In the genomic region with DNA sequence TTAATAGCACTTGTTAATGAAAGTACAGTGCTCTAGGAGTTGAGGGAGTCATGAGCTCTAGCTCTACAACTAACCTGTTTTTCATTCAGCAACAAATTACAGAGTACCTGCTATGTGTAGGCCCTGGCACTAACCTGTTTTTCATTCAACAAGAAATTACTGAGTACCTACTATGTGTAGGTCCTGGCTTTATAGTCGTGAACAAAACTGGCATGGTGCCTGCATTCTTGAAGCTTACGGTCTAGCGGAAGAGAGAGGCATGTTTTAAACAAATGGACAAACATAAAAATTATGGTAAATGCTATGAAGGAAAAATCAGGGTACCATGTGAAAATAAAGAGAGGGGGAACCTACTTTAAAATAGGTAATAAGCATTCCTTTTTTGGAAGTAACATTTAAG, we compare ENCODE assay signal across 8 cellular contexts. TPM values are rescaled to one million over a fixed set of nuclear protein-coding genes. Genes with fewer than 3 reads are reported as not detected.
DNase-seq lines count a peak whose midpoint lies in the region; ATAC-seq and TF ChIP-seq lines count a peak whose summit lies in the region.

No MANE protein-coding gene starts in this region.

- no peak for TF ChIP-seq CTCF in activated CD8-positive, alpha-beta T cell treated with anti-CD3 and anti-CD28 coated beads for 36 hours (IDR thresholded peaks at IDR 0.05)
- TF ChIP-seq CTCF in tibial nerve (IDR thresholded peaks at IDR 0.05), result no peak

- no peaks in the 10 kb centered on the region for H3K27me3 Mint-ChIP-seq in activated T-cell treated with anti-CD3 and anti-CD28 coated beads, Interleukin-2, amount 50 U/mL, for 72 hours (ENCODE audit: low read depth)
- no peaks in the 10 kb centered on the region for H3K27me3 Mint-ChIP-seq in activated CD8-positive, alpha-beta T cell treated with anti-CD3 and anti-CD28 coated beads for 36 hours
- no peaks in the 10 kb centered on the region for H3K27me3 Mint-ChIP-seq in stimulated activated naive B cell treated with anti-CD40 and anti-IgM and Interleukin-4, amounts not matched to agents 10 μg/mL and 1 μg/mL and 100 μg/mL, for 72 hours

- H3K36me3 Mint-ChIP-seq in activated T-cell treated with anti-CD3 and anti-CD28 coated beads, Interleukin-2, amount 50 U/mL, for 72 hours (ENCODE audit: insufficient read depth in 2 of 2), result peaks cover 32 to 37% of the 10 kb centered on the region in 2 donors
- peaks cover 68% of the 10 kb centered on the region for H3K36me3 Mint-ChIP-seq in activated CD8-positive, alpha-beta T cell treated with anti-CD3 and anti-CD28 coated beads for 36 hours (ENCODE audit: low read depth)
- peaks cover 34 to 45% of the 10 kb centered on the region in 2 donors for H3K36me3 Mint-ChIP-seq in stimulated activated naive B cell treated with anti-CD40 and anti-IgM and Interleukin-4, amounts not matched to agents 10 μg/mL and 1 μg/mL and 100 μg/mL, for 72 hours

- H3K4me3 Mint-ChIP-seq in activated T-cell treated with anti-CD3 and anti-CD28 coated beads, Interleukin-2, amount 50 U/mL, for 72 hours, result peak overlapping the region; percentile 88 to 96
- peak overlapping the region; percentile 96 for H3K4me3 Mint-ChIP-seq in activated CD8-positive, alpha-beta T cell treated with anti-CD3 and anti-CD28 coated beads for 36 hours
- peak overlapping the region; percentile 95 to 96 for H3K4me3 Mint-ChIP-seq in stimulated activated naive B cell treated with anti-CD40 and anti-IgM and Interleukin-4, amounts not matched to agents 10 μg/mL and 1 μg/mL and 100 μg/mL, for 72 hours

- CTCF ChIA-PET in activated CD8-positive, alpha-beta T cell treated with anti-CD3 and anti-CD28 coated beads for 36 hours (lab: Charles Lee), result interaction anchor here (0.9 to 2.6 kb wide), 5 partner anchors 11 to 116 kb away, joined by 3 to 10 read pairs (median 5); no protein-coding TSS in a partner anchor

- POLR2A ChIA-PET in activated CD8-positive, alpha-beta T cell treated with anti-CD3 and anti-CD28 coated beads for 36 hours (lab: Charles Lee), result interaction anchor here (0.6 to 4.0 kb wide), 8 partner anchors 8 to 227 kb away, joined by 3 to 22 read pairs (median 4); no protein-coding TSS in a partner anchor

- no peak for TF ChIP-seq EP300 in tibial nerve (IDR thresholded peaks at IDR 0.05)

- H3K4me3 ChIP-seq in right cardiac atrium (ENCODE audit: low read length), result peak overlapping the region; percentile 81
- H3K4me3 ChIP-seq in tibial nerve, result peak overlapping the region in 1 of 4 donors; percentile 81

- no peaks in the 10 kb centered on the region for H3K4me1 ChIP-seq in right cardiac atrium (ENCODE audit: control insufficient read depth, insufficient read depth, low read length)
- H3K4me1 ChIP-seq in tibial nerve, result peaks cover 5 to 45% (median 32%) of the 10 kb centered on the region in 4 donors

- intact Hi-C loops in activated CD8-positive, alpha-beta T cell treated with anti-CD3 and anti-CD28 coated beads for 36 hours (cut with micrococcal nuclease), result no loop called here
- intact Hi-C loops in right cardiac atrium (cut with DNase I), result no loop called here

- TF ChIP-seq POLR2A in tibial nerve (IDR thresholded peaks at IDR 0.05), result no peak

- H3K27me3 ChIP-seq in right cardiac atrium (ENCODE audit: control insufficient read depth, insufficient read depth) (no peaks in the 10 kb centered on the region), tibial nerve (no peaks in the 10 kb centered on the region)

- H3K9me3 ChIP-seq in right cardiac atrium (ENCODE audit: control insufficient read depth, low read length) (no peaks in the 10 kb centered on the region), tibial nerve (no peaks in the 10 kb centered on the region)

- H3K36me3 ChIP-seq in tibial nerve, result peaks cover 0 to 41% (median 9%) of the 10 kb centered on the region in 3 donors

- H3K4me1 Mint-ChIP-seq in activated T-cell treated with anti-CD3 and anti-CD28 coated beads, Interleukin-2, amount 50 U/mL, for 72 hours (ENCODE audit: low read depth), result peaks cover 74% of the 10 kb centered on the region
- H3K4me1 Mint-ChIP-seq in activated CD8-positive, alpha-beta T cell treated with anti-CD3 and anti-CD28 coated beads for 36 hours (ENCODE audit: low read depth), result peaks cover 52% of the 10 kb centered on the region
- peaks cover 20 to 50% of the 10 kb centered on the region in 2 donors for H3K4me1 Mint-ChIP-seq in stimulated activated naive B cell treated with anti-CD40 and anti-IgM and Interleukin-4, amounts not matched to agents 10 μg/mL and 1 μg/mL and 100 μg/mL, for 72 hours

- DNase-seq in activated T-cell treated with anti-CD3 and anti-CD28 coated beads, Interleukin-2, amount 50 U/mL, for 72 hours, result no peak
- DNase-seq in activated T-cell treated with anti-CD3 and anti-CD28 coated beads, Interleukin-2, amount 50 U/mL, for 48 hours, result no peak
- no peak for DNase-seq in activated CD8-positive, alpha-beta T cell treated with anti-CD3 and anti-CD28 coated beads for 36 hours
- DNase-seq in right cardiac atrium (no peak), tibial nerve (ENCODE audit: low spot score in 2 of 2) (no peak), HuH-7.5 (ENCODE audit: low spot score) (no peak)
- DNase-seq in stimulated activated naive B cell treated with anti-CD40 and anti-IgM and Interleukin-4, amounts not matched to agents 10 μg/mL and 1 μg/mL and 100 μg/mL, for 72 hours, result no peak
- DNase-seq in activated CD4-positive, CD25-positive, alpha-beta regulatory T cell (lab: John Stamatoyannopoulos, UW), result no peak

- H3K9me3 Mint-ChIP-seq in activated T-cell treated with anti-CD3 and anti-CD28 coated beads, Interleukin-2, amount 50 U/mL, for 72 hours, result peaks cover 0 to 2% of the 10 kb centered on the region in 2 donors
- peaks cover 7% of the 10 kb centered on the region for H3K9me3 Mint-ChIP-seq in activated CD8-positive, alpha-beta T cell treated with anti-CD3 and anti-CD28 coated beads for 36 hours
- no peaks in the 10 kb centered on the region for H3K9me3 Mint-ChIP-seq in stimulated activated naive B cell treated with anti-CD40 and anti-IgM and Interleukin-4, amounts not matched to agents 10 μg/mL and 1 μg/mL and 100 μg/mL, for 72 hours

- H3K27ac Mint-ChIP-seq in activated T-cell treated with anti-CD3 and anti-CD28 coated beads, Interleukin-2, amount 50 U/mL, for 72 hours, result peak overlapping the region; percentile 87
- H3K27ac Mint-ChIP-seq in activated CD8-positive, alpha-beta T cell treated with anti-CD3 and anti-CD28 coated beads for 36 hours, result peak overlapping the region; percentile 98
- H3K27ac Mint-ChIP-seq in stimulated activated naive B cell treated with anti-CD40 and anti-IgM and Interleukin-4, amounts not matched to agents 10 μg/mL and 1 μg/mL and 100 μg/mL, for 72 hours, result peak overlapping the region; percentile 33

- no peak for ATAC-seq in activated T-cell treated with anti-CD3 and anti-CD28 coated beads, Interleukin-2, amount 50 U/mL, for 72 hours (replicated peaks in 1 of 2)
- ATAC-seq in activated CD8-positive, alpha-beta T cell treated with anti-CD3 and anti-CD28 coated beads for 36 hours, result no peak
- ATAC-seq in right cardiac atrium, result no peak
- ATAC-seq in stimulated activated naive B cell treated with anti-CD40 and anti-IgM and Interleukin-4, amounts not matched to agents 10 μg/mL and 1 μg/mL and 100 μg/mL, for 72 hours (replicated peaks), result no peak

- WGBS in right cardiac atrium, result 57% methylated on average over 3 of the region's 3 CpGs
- 46 to 55% methylated on average over 3 of the region's 3 CpGs for WGBS in tibial nerve, 2 donors

- H3K27ac ChIP-seq in right cardiac atrium (ENCODE audit: low read length) (no peak overlapping the region), tibial nerve (peak overlapping the region in 2 of 4 donors; percentile 96 to 98)

RNA-seq across cellular contexts. Expression of a gene that starts 2.2 kb away (rescaled TPM):
- 100 to 1,000 TPM; 166 to 171 TPM for total RNA-seq in activated T-cell treated with anti-CD3 and anti-CD28 coated beads, Interleukin-2, amount 50 U/mL, for 72 hours
- total RNA-seq in activated CD8-positive, alpha-beta T cell treated with anti-CD3 and anti-CD28 coated beads for 36 hours, result 100 to 1,000 TPM; 183 to 195 TPM
- total RNA-seq in right cardiac atrium (100 to 1,000 TPM; 103 to 112 (median 107) TPM), tibial nerve (10 to 100 TPM; 43.5 to 68.2 (median 55.7) TPM)
- 67.6 TPM for polyA plus RNA-seq in right cardiac atrium

RNA-seq across cellular contexts. Expression of a gene that starts 12.4 kb away (rescaled TPM):
- not detected for total RNA-seq in activated T-cell treated with anti-CD3 and anti-CD28 coated beads, Interleukin-2, amount 50 U/mL, for 72 hours
- total RNA-seq in activated CD8-positive, alpha-beta T cell treated with anti-CD3 and anti-CD28 coated beads for 36 hours, result not detected
- total RNA-seq in right cardiac atrium (not detected), tibial nerve (not detected)
- not detected for polyA plus RNA-seq in right cardiac atrium

RNA-seq across cellular contexts. Expression of a gene that starts 26.6 kb away (rescaled TPM):
- 100 to 1,000 TPM; 456 to 468 TPM for total RNA-seq in activated T-cell treated with anti-CD3 and anti-CD28 coated beads, Interleukin-2, amount 50 U/mL, for 72 hours
- 100 to 1,000 TPM; 591 to 597 TPM for total RNA-seq in activated CD8-positive, alpha-beta T cell treated with anti-CD3 and anti-CD28 coated beads for 36 hours
- total RNA-seq in right cardiac atrium (100 to 1,000 TPM; 202 to 594 (median 262) TPM), tibial nerve (100 to 1,000 TPM; 170 to 251 (median 222) TPM)
- polyA plus RNA-seq in right cardiac atrium, result 391 TPM

RNA-seq across cellular contexts. Expression of a gene that starts 53.9 kb away (rescaled TPM):
- total RNA-seq in activated T-cell treated with anti-CD3 and anti-CD28 coated beads, Interleukin-2, amount 50 U/mL, for 72 hours, result 100 to 1,000 TPM; 306 to 310 TPM
- total RNA-seq in activated CD8-positive, alpha-beta T cell treated with anti-CD3 and anti-CD28 coated beads for 36 hours, result 100 to 1,000 TPM; 163 to 170 TPM
- total RNA-seq in right cardiac atrium (100 to 1,000 TPM; 116 to 152 (median 133) TPM), tibial nerve (100 to 1,000 TPM in 3 of 4 donors, 10 to 100 TPM in 1; 93.9 to 120 (median 111) TPM)
- polyA plus RNA-seq in right cardiac atrium, result 203 TPM

Comparison
In these comparisons a context has a peak if more than half of its experiments do, and no peak if none do; other contexts are left out.
1. H3K27ac Mint-ChIP-seq: peak in every context shown above with its lines; median percentile 98 in activated CD8-positive, alpha-beta T cell treated with anti-CD3 and anti-CD28 coated beads for 36 hours; 87 in activated T-cell treated with anti-CD3 and anti-CD28 coated beads, Interleukin-2, amount 50 U/mL, for 72 hours; 33 in stimulated activated naive B cell treated with anti-CD40 and anti-IgM and Interleukin-4, amounts not matched to agents 10 μg/mL and 1 μg/mL and 100 μg/mL, for 72 hours.